In genomic region chr6:71886184-71887005, GRCh38 we compare ENCODE assay signal across 9 cellular contexts. TPM values are rescaled to one million over a fixed set of nuclear protein-coding genes. Genes with fewer than 3 reads are reported as not detected.
A peak's percentile ranks its signal among the peaks of the same experiment; 100 is the strongest.
DNase-seq lines count a peak whose midpoint lies in the region; ATAC-seq and TF ChIP-seq lines count a peak whose summit lies in the region.
"Had no signal": no experiment of that assay in that cellular context is flagged by ENCODE, and none has a peak within 500 bp of the region (broad histone marks: within the 10 kb centered on the region; RNA-seq: fewer than 3 reads in every experiment).

Gene RIMS1, plus strand, starts transcription at chr6:71886550. Its CDS starts 474 bp downstream, at chr6:71887024.

- H3K4me2 ChIP-seq in GM23338 (peak within 1 kb of the TSS; percentile 93), PC-9 (no peak within 1 kb of the TSS)

- H4K20me1 ChIP-seq in GM23338 (replicated peaks; ENCODE audit: insufficient read depth) (no peaks in the 10 kb centered on the region), PC-9 (ENCODE audit: insufficient read depth) (no peaks in the 10 kb centered on the region)

- peaks cover 10% of the 10 kb centered on the region for H3K4me1 Mint-ChIP-seq in GM23338

- TF ChIP-seq CTCF in GM23338 (conservative IDR thresholded peaks at IDR 0.05; ENCODE audit: low read depth in 2 of 2): peak; percentile 31 to 34; a peak in 3 of 4 replicates
- TF ChIP-seq CTCF in PC-9 (conservative IDR thresholded peaks at IDR 0.05): no peak

- H3K36me3 ChIP-seq in GM23338 (ENCODE audit: insufficient read depth): no peaks in the 10 kb centered on the region
- no peaks in the 10 kb centered on the region for H3K36me3 ChIP-seq in PC-9 (ENCODE audit: low read depth)
- H3K36me3 ChIP-seq: thyroid gland had no signal

- H3K4me3 ChIP-seq in GM23338: peak within 1 kb of the TSS; percentile 93
- H3K4me3 ChIP-seq in PC-9: no peak within 1 kb of the TSS
- H3K4me3 ChIP-seq: thyroid gland had no signal

- intact Hi-C loops in PC-9 (cut with micrococcal nuclease; ENCODE audit: unreplicated experiment): no loop called here

- no peak within 1 kb of the TSS for H3K27ac ChIP-seq in GM23338 (ENCODE audit: low read depth)
- peak within 1 kb of the TSS; percentile 72 for H3K27ac ChIP-seq in angular gyrus (ENCODE audit: low read depth, low read length)
- H3K27ac ChIP-seq in temporal lobe (ENCODE audit: low read depth, low read length): peak within 1 kb of the TSS; percentile 27
- no peak within 1 kb of the TSS for H3K27ac ChIP-seq in PC-9
- H3K27ac ChIP-seq: thyroid gland had no signal

- CTCF ChIA-PET in PC-9 (lab: Charles Lee): no interaction called here

- H3K4me1 ChIP-seq in GM23338 (ENCODE audit: insufficient read depth): no peaks in the 10 kb centered on the region; the same call in 1 of the 2 replicates
- H3K4me1 ChIP-seq in PC-9 (replicated peaks; ENCODE audit: insufficient read depth): no peaks in the 10 kb centered on the region

- H3K36me3 Mint-ChIP-seq in GM23338 (ENCODE audit: low read depth): no peaks in the 10 kb centered on the region; the same call in 2 of the 3 replicates

- peak within 1 kb of the TSS; percentile 94 for H3K4me3 Mint-ChIP-seq in GM23338

- peak; percentile 28 to 62 for DNase-seq in NCI-H2081 (lab: John Stamatoyannopoulos, UW)
- DNase-seq in NCI-H2081 treated with DMSO at 0.1 percent for 48 hours (lab: John Stamatoyannopoulos, UW): no peak
- peak; percentile 82 for DNase-seq in GM23338 (ENCODE audit: low spot score)
- peak; percentile 16 for DNase-seq in NCI-H1092 (lab: John Stamatoyannopoulos, UW)
- peak; percentile 9 for DNase-seq in iris pigment epithelial cell (ENCODE audit: low read depth)
- no peak for DNase-seq in PC-9

- H3K79me2 ChIP-seq in GM23338 (replicated peaks; ENCODE audit: insufficient read depth) (no peaks in the 10 kb centered on the region), PC-9 (ENCODE audit: low read depth) (no peaks in the 10 kb centered on the region)

- H3K9me3 Mint-ChIP-seq in GM23338: no peaks in the 10 kb centered on the region

- peaks cover 11% of the 10 kb centered on the region for H3K27me3 ChIP-seq in GM23338 (ENCODE audit: insufficient read depth)
- no peaks in the 10 kb centered on the region for H3K27me3 ChIP-seq in PC-9 (ENCODE audit: insufficient read depth, low read depth)
- H3K27me3 ChIP-seq: thyroid gland had no signal

- H3K27me3 Mint-ChIP-seq in GM23338 (ENCODE audit: insufficient read depth, low read depth, poor library complexity): peaks cover 5% of the 10 kb centered on the region

- no peak within 1 kb of the TSS for H3K27ac Mint-ChIP-seq in GM23338

- BruUV-seq in PC-9 (replicated peaks; lab: Mats Ljungman, UMichigan): no TSS peak

- H3K9me2 ChIP-seq in GM23338 (ENCODE audit: insufficient read depth): no peaks in the 10 kb centered on the region
- no peaks in the 10 kb centered on the region for H3K9me2 ChIP-seq in PC-9 (ENCODE audit: insufficient read depth)

- no peaks in the 10 kb centered on the region for H3F3A ChIP-seq in GM23338 (replicated peaks; ENCODE audit: low read depth)
- H3F3A ChIP-seq in PC-9 (ENCODE audit: insufficient read depth, low read depth): no peaks in the 10 kb centered on the region

- no peaks in the 10 kb centered on the region for H3K9me3 ChIP-seq in PC-9 (ENCODE audit: insufficient read depth, low read depth)
- H3K9me3 ChIP-seq: thyroid gland had no signal

- peak; percentile 85 for ATAC-seq in GM23338

- H2AFZ ChIP-seq in GM23338 (peak within 1 kb of the TSS; percentile 95), PC-9 (no peak within 1 kb of the TSS)

- POLR2A ChIA-PET in PC-9 (lab: Charles Lee; ENCODE audit: unreplicated experiment): no interaction called here

TF ChIP-seq in GM23338, 12 proteins besides CTCF, POLR2A, EP300 and RAD21:
- TF ChIP-seq EZH2 (IDR thresholded peaks at IDR 0.05; ENCODE audit: low read depth, unreplicated experiment) (no peak), POLR2AphosphoS5 (IDR thresholded peaks at IDR 0.05; ENCODE audit: low read depth) (no peak), JUNB (IDR thresholded peaks at IDR 0.05; ENCODE audit: unreplicated experiment) (no peak), REST (IDR thresholded peaks at IDR 0.05; ENCODE audit: unreplicated experiment) (peak; percentile 13), ZNF114 (CRISPR knock-in tag; IDR thresholded peaks at IDR 0.05) (no peak)

RNA-seq across cellular contexts. Expression of gene RIMS1, which starts in this region (rescaled TPM):
- 3.9 and 4.0 TPM in 2 replicates for total RNA-seq in GM23338 (2014; rRNA removed; shearing (Covaris generic))
- 0.89 and 1.1 TPM in 2 replicates for polyA plus RNA-seq in GM23338 (2016; fragmentation: Nextera tagmentation; extraction: Ambion mirVana)
- total RNA-seq in temporal lobe: 233 TPM
- total RNA-seq in PC-9 (2021): 0.10 TPM in 1 of 2 replicates, not detected in the other

Comparison
In these comparisons a context has a peak if more than half of its experiments do, and no peak if none do; other contexts are left out.
1. RNA of gene RIMS1 (total RNA-seq): 233 TPM in temporal lobe (single experiment); 3.9 to 4.0 TPM in GM23338 and 0.10 TPM in PC-9; every median in the first group is over 10 times any median in the second.
2. DNase-seq: peak in NCI-H2081 (2 of 2), GM23338 (single experiment), NCI-H1092 (single experiment) and iris pigment epithelial cell (single experiment); none in NCI-H2081 treated with DMSO at 0.1 percent for 48 hours (single experiment) and PC-9 (0 of 2).
3. H3K27ac ChIP-seq: peak in angular gyrus (single experiment) and temporal lobe (single experiment); none in GM23338 (single experiment) and PC-9 (single experiment).